ENCODE assay signal across 28 cellular contexts in genomic region chr22:33347002-33347401, GRCh38.
"Had no signal": no experiment of that assay in that cellular context is flagged by ENCODE, and none has a peak within 500 bp of the region (broad histone marks: within the 10 kb centered on the region; RNA-seq: fewer than 3 reads in every experiment).

No MANE protein-coding gene starts in this region.

- H3K4me1 ChIP-seq: parathyroid adenoma, psoas muscle, right lobe of liver, sigmoid colon, suprapubic skin, testis, tibial artery, transverse colon, vagina had no signal

- H3K4me3 ChIP-seq: ovary, psoas muscle, right lobe of liver, sigmoid colon, suprapubic skin, testis, tibial artery, transverse colon, vagina had no signal

- H3K27ac ChIP-seq: neutrophil, ovary, parathyroid adenoma, psoas muscle, right lobe of liver, sigmoid colon, suprapubic skin, testis, tibial artery, transverse colon, vagina had no signal

- DNase-seq: naive thymus-derived CD8-positive, alpha-beta T cell; nephron progenitor cell; nucleus accumbens; ovary; posterior cingulate gyrus; psoas muscle; right cardiac atrium; right lobe of liver; sigmoid colon; small intestine; stimulated activated CD4-positive, alpha-beta T cell treated with anti-CD3 and anti-CD28 coated beads, Interleukin-1b, Interleukin-23, amount 100 ng/mL, for 48 hours; stimulated activated CD4-positive, alpha-beta T cell treated with anti-CD3 and anti-CD28 coated beads, Interleukin-4, amount 100 ng/mL, for 1 hour; stimulated activated CD4-positive, alpha-beta T cell treated with anti-CD3 and anti-CD28 coated beads, Interleukin-4, amount 100 ng/mL, for 4 hours; stimulated activated CD8-positive, alpha-beta memory T cell treated with anti-CD3 and anti-CD28 coated beads, Interleukin-4, amount 100 ng/mL, for 48 hours; stimulated activated naive CD4-positive, alpha-beta T cell; stimulated activated naive CD8-positive, alpha-beta T cell treated with anti-CD3 and anti-CD28 coated beads, Interleukin-15, amount 100 ng/mL, for 72 hours; stimulated activated naive CD8-positive, alpha-beta T cell treated with anti-CD3 and anti-CD28 coated beads, Interleukin-15, Interleukin-2, amounts not matched to agents 100 U/mL and 50 U/mL, for 24 hours; substantia nigra; testis; tibial artery; transverse colon had no signal

- H3K27me3 ChIP-seq: neutrophil, ovary, right lobe of liver, sigmoid colon, suprapubic skin, testis, tibial artery, transverse colon, vagina had no signal

- FAIRE-seq: small intestine, urothelium cell line had no signal

- H3K9me3 ChIP-seq: neutrophil, ovary, psoas muscle, right lobe of liver, sigmoid colon, suprapubic skin, testis, tibial artery, transverse colon, vagina had no signal

- H3K36me3 ChIP-seq: neutrophil, ovary, right lobe of liver, sigmoid colon, suprapubic skin, transverse colon, vagina had no signal

- ATAC-seq: naive thymus-derived CD8-positive, alpha-beta T cell; natural killer cell treated with Interleukin-12 subunit alpha and Interleukin-12 subunit beta and Interleukin-15 and Interleukin-18, amount 100 ng/mL, for 72 hours; psoas muscle; right cardiac atrium; right lobe of liver; stimulated activated memory B cell treated with anti-CD40 and anti-IgM and Interleukin-4, amounts not matched to agents 10 μg/mL and 1 μg/mL and 100 μg/mL, for 72 hours; stimulated activated naive CD8-positive, alpha-beta T cell treated with anti-CD3 and anti-CD28 coated beads, Interleukin-15, amount 100 ng/mL, for 72 hours; stimulated activated naive CD8-positive, alpha-beta T cell treated with anti-CD3 and anti-CD28 coated beads, Interleukin-15, Interleukin-2, amounts not matched to agents 100 U/mL and 50 U/mL, for 24 hours had no signal
